Comparison of ENCODE assay signal across 22 cellular contexts in genomic region chr5:4230905-4231561, GRCh38.
DNase-seq lines count a peak whose midpoint lies in the region; ATAC-seq lines count a peak whose summit lies in the region.
"Had no signal": no experiment of that assay in that cellular context is flagged by ENCODE, and none has a peak within 500 bp of the region (broad histone marks: within the 10 kb centered on the region; RNA-seq: fewer than 3 reads in every experiment).

No MANE protein-coding gene starts in this region.

- H3K36me3 ChIP-seq in iPS-15b (ENCODE audit: control insufficient read depth, insufficient read depth, low read length) = no peaks in the 10 kb centered on the region
- H3K36me3 ChIP-seq: stomach, uterus had no signal

- H3K27me3 ChIP-seq in iPS-15b (ENCODE audit: control insufficient read depth, insufficient read depth, low read length) = peaks cover 9% of the 10 kb centered on the region
- H3K27me3 ChIP-seq: uterus had no signal

- H3K4me3 ChIP-seq in iPS-15b (ENCODE audit: low read depth, low read length) = no peak overlapping the region
- H3K4me3 ChIP-seq: GM23248, stomach, uterus had no signal

- H3K9me3 ChIP-seq in iPS-15b (ENCODE audit: control insufficient read depth, insufficient read depth, low read length) = no peaks in the 10 kb centered on the region
- H3K9me3 ChIP-seq: uterus had no signal

- H3K4me1 ChIP-seq in iPS-15b (ENCODE audit: control insufficient read depth, insufficient read depth, low read length) = peaks cover 6% of the 10 kb centered on the region
- H3K4me1 ChIP-seq: stomach, uterus had no signal

- no peak for ATAC-seq in HG02938 (IDR thresholded peaks at IDR 0.05; ENCODE audit: unreplicated experiment)
- ATAC-seq: esophagus mucosa; natural killer cell treated with Interleukin-12 subunit alpha and Interleukin-12 subunit beta and Interleukin-15 and Interleukin-18, amount 100 ng/mL, for 72 hours; right cardiac atrium; Right ventricle myocardium inferior had no signal

- H3K9ac ChIP-seq in iPS-15b (ENCODE audit: low read depth, low read length) = peak overlapping the region; percentile 13
- H3K9ac ChIP-seq: GM23248 had no signal

- DNase-seq in ELF-1 (ENCODE audit: low read depth, low spot score) = peak; percentile 59
- DNase-seq in anterior cingulate cortex (lab: John Stamatoyannopoulos, UW) = peak in 43 of 58 donors; percentile 13 to 68 (median 40)
- peak; percentile 22 for DNase-seq in occipital lobe (lab: John Stamatoyannopoulos, UW)
- DNase-seq in amniotic stem cell (lab: John Stamatoyannopoulos, UW) = no peak
- DNase-seq in activated naive CD4-positive, alpha-beta T cell treated with Interleukin-2 at 50 U/mL for 16 hours = no peak
- no peak for DNase-seq in CD1c-positive myeloid dendritic cell (ENCODE audit: extremely low spot score)
- DNase-seq: activated CD4-positive, alpha-beta memory T cell treated with anti-CD3 and anti-CD28 coated beads for 36 hours; activated naive CD4-positive, alpha-beta T cell treated with anti-CD3 and anti-CD28 coated beads, Interleukin-2, amount 50 U/mL, for 16 hours; activated T-cell treated with anti-CD3 and anti-CD28 coated beads, Interleukin-2, amount 50 U/mL, for 1 hour; dermis blood vessel endothelial cell; GM23248; islet precursor cell; NCI-H1694 treated with DMSO at 0.1 percent for 48 hours; NCI-H446; right cardiac atrium; stomach; uterus had no signal

Comparison
In these comparisons a context has a peak if more than half of its experiments do, and no peak if none do; other contexts are left out.
1. DNase-seq: peak in ELF-1 (single experiment), anterior cingulate cortex (43 of 58) and occipital lobe (single experiment); none in amniotic stem cell (single experiment), activated naive CD4-positive, alpha-beta T cell treated with Interleukin-2 at 50 U/mL for 16 hours (single experiment) and CD1c-positive myeloid dendritic cell (single experiment).